17 cellular contexts compared by ENCODE assay signal in genomic region chr7:158013085-158013668, GRCh38.
A peak's percentile ranks its signal among the peaks of the same experiment; 100 is the strongest.
DNase-seq lines count a peak whose midpoint lies in the region; TF ChIP-seq lines count a peak whose summit lies in the region.
"Had no signal": no experiment of that assay in that cellular context is flagged by ENCODE, and none has a peak within 500 bp of the region (broad histone marks: within the 10 kb centered on the region; RNA-seq: fewer than 3 reads in every experiment).

No MANE protein-coding gene starts in this region.

- no peaks in the 10 kb centered on the region for H3K9me3 ChIP-seq in HAP-1
- H3K9me3 ChIP-seq: MG63 had no signal

- TF ChIP-seq POLR2A in lower leg skin (IDR thresholded peaks at IDR 0.05): no peak

- no peak overlapping the region for H3K4me3 ChIP-seq in choroid plexus epithelial cell (ENCODE audit: low read depth, low read length)
- no peak overlapping the region for H3K4me3 ChIP-seq in HAP-1
- no peak overlapping the region for H3K4me3 ChIP-seq in lower leg skin (ENCODE audit: low read depth, poor library complexity, severe bottlenecking)
- H3K4me3 ChIP-seq: MG63 had no signal

- H3K27me3 ChIP-seq in HAP-1 (ENCODE audit: low read depth): no peaks in the 10 kb centered on the region
- H3K27me3 ChIP-seq: MG63 had no signal

- in situ Hi-C loops in HAP-1 (cut with MboI; ENCODE audit: low sequenced_read_pairs): no loop called here

- DNase-seq in NCI-H2196 (lab: John Stamatoyannopoulos, UW; ENCODE audit: unreplicated experiment) (peak; percentile 2), NCI-H2196 treated with DMSO at 0.1 percent for 48 hours (lab: John Stamatoyannopoulos, UW; ENCODE audit: unreplicated experiment) (no peak), COLO668 (lab: John Stamatoyannopoulos, UW; ENCODE audit: unreplicated experiment) (peak; percentile 22), HT-29 (ENCODE audit: low spot score) (peak; percentile 39), choroid plexus epithelial cell (ENCODE audit: low read depth) (peak; percentile 2), amygdala (lab: John Stamatoyannopoulos, UW) (no peak), HAP-1 (ENCODE audit: low spot score in 2 of 2) (no peak), lower leg skin (ENCODE audit: low spot score in 2 of 2) (no peak)
- DNase-seq: CD4-positive, alpha-beta T cell; GF-D8; MG63; NCI-H1092 treated with DMSO at 0.1 percent for 48 hours; NCI-H187 treated with DMSO at 0.1 percent for 48 hours; NCI-H226; OCI-M1; T-cell; T1000 had no signal

- intact Hi-C loops in lower leg skin (cut with DNase I; ENCODE audit: low total_unique reads): no loop called here

- no peak for TF ChIP-seq CTCF in choroid plexus epithelial cell (conservative IDR thresholded peaks at IDR 0.05; ENCODE audit: low read depth, low read length)
- TF ChIP-seq CTCF in lower leg skin (IDR thresholded peaks at IDR 0.05): no peak

- no peaks in the 10 kb centered on the region for H3K36me3 ChIP-seq in HAP-1 (replicated peaks)
- H3K36me3 ChIP-seq: MG63 had no signal

- no peaks in the 10 kb centered on the region for H3K4me1 ChIP-seq in HAP-1

Comparison
In these comparisons a context has a peak if more than half of its experiments do, and no peak if none do; other contexts are left out.
1. DNase-seq: peak in NCI-H2196 (single experiment), COLO668 (single experiment), HT-29 (single experiment) and choroid plexus epithelial cell (single experiment); none in NCI-H2196 treated with DMSO at 0.1 percent for 48 hours (single experiment), amygdala (0 of 56), HAP-1 (0 of 2) and lower leg skin (0 of 2).